ENCODE assay signal across 8 cellular contexts in the genomic region with DNA sequence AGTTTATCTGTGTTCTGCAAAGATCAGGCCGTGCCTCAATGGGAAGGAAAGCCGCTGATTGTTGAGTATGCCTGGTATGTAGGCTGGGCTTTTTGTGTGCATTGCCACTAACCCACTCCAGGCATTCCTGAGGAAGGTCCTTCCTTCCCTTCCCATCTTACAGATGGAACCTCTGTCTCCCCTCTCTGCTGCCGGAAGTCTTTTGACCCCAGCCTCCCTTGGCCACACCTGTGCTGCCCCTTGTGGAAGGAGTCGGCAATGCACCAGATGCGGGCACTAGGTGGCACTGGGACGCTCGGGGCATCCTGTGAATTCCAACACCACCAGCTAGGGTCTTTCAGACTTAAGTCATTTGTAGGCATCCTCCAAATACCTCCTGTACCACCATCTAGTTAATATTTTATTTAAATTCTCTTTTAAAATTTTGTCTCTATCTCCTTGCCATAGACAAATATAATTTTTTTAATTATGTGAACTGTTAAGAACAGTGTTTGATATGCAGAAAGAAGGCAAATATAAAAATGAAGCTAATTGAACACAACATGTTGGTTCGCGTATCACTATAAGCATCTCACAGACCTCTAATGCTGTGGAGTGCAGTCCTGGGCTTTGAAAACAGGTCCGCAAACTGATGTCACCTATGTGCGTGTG.
DNase-seq lines count a peak whose midpoint lies in the region; ATAC-seq and TF ChIP-seq lines count a peak whose summit lies in the region.

No MANE protein-coding gene starts in this region.

- no peaks in the 10 kb centered on the region for H3K27me3 Mint-ChIP-seq in CD4-positive, alpha-beta T cell
- H3K27me3 Mint-ChIP-seq in IgD-negative memory B cell (no peaks in the 10 kb centered on the region), nephron progenitor cell (ENCODE audit: low read depth, poor library complexity) (peaks cover 6% of the 10 kb centered on the region)
- H3K27me3 Mint-ChIP-seq in activated CD4-positive, alpha-beta T cell treated with anti-CD3 and anti-CD28 coated beads for 36 hours: no peaks in the 10 kb centered on the region

- no peaks in the 10 kb centered on the region for H3K36me3 ChIP-seq in uterus

- peak overlapping the region; percentile 67 for H3K27ac Mint-ChIP-seq in CD4-positive, alpha-beta T cell
- peak overlapping the region; percentile 39 to 89 (median 66) for H3K27ac Mint-ChIP-seq in IgD-negative memory B cell
- H3K27ac Mint-ChIP-seq in activated CD4-positive, alpha-beta T cell treated with anti-CD3 and anti-CD28 coated beads for 36 hours: no peak overlapping the region
- H3K27ac Mint-ChIP-seq in nephron progenitor cell: no peak overlapping the region

- POLR2A ChIA-PET in CD4-positive, alpha-beta T cell (lab: Charles Lee): interaction anchor here (0.6 to 6.4 kb wide), 10 partner anchors 36 to 487 kb away, joined by 3 to 154 read pairs (median 4); no protein-coding TSS in a partner anchor
- POLR2A ChIA-PET in activated CD4-positive, alpha-beta T cell treated with anti-CD3 and anti-CD28 coated beads for 36 hours (lab: Charles Lee): no interaction called here

- CTCF ChIA-PET in CD4-positive, alpha-beta T cell (lab: Charles Lee): interaction anchor here (0.5 to 1.7 kb wide), 17 partner anchors 10 to 577 kb away, joined by 3 to 19 read pairs (median 3); no protein-coding TSS in a partner anchor
- CTCF ChIA-PET in activated CD4-positive, alpha-beta T cell treated with anti-CD3 and anti-CD28 coated beads for 36 hours (lab: Charles Lee): interaction anchor here (0.6 to 3.4 kb wide), 16 partner anchors 10 to 281 kb away, joined by 3 to 19 read pairs (median 4); no protein-coding TSS in a partner anchor

- TF ChIP-seq CTCF in CD4-positive, alpha-beta T cell (IDR thresholded peaks at IDR 0.05): peak; percentile 96
- peak; percentile 56 for TF ChIP-seq CTCF in nephron progenitor cell (IDR thresholded peaks at IDR 0.05)
- TF ChIP-seq CTCF in uterus (IDR thresholded peaks at IDR 0.05): peak in 3 of 4 experiments; percentile 26 to 52 (median 40)

- no peaks in the 10 kb centered on the region for H3K9me3 ChIP-seq in CD4-positive, alpha-beta T cell (ENCODE audit: control insufficient read depth, low read length)
- H3K9me3 ChIP-seq in uterus: no peaks in the 10 kb centered on the region

- intact Hi-C loops in CD4-positive, alpha-beta T cell (cut with DNase I, micrococcal nuclease): loop anchor here in 1 of 2 experiments (1.0 kb wide), 1 partner anchor 68 kb away; no protein-coding TSS in a partner anchor
- intact Hi-C loops in activated CD4-positive, alpha-beta T cell treated with anti-CD3 and anti-CD28 coated beads for 36 hours (cut with DNase I, micrococcal nuclease): loop anchor here (1.0 kb wide), 1 partner anchor 68 kb away; no protein-coding TSS in a partner anchor
- intact Hi-C loops in uterus (cut with DNase I; ENCODE audit: low total_unique reads): no loop called here

- no peaks in the 10 kb centered on the region for H3K36me3 Mint-ChIP-seq in CD4-positive, alpha-beta T cell (ENCODE audit: low read depth)
- H3K36me3 Mint-ChIP-seq in IgD-negative memory B cell (peaks cover 4% of the 10 kb centered on the region), nephron progenitor cell (ENCODE audit: low read depth) (no peaks in the 10 kb centered on the region)
- H3K36me3 Mint-ChIP-seq in activated CD4-positive, alpha-beta T cell treated with anti-CD3 and anti-CD28 coated beads for 36 hours (ENCODE audit: low read depth): peaks cover 9% of the 10 kb centered on the region

- TF ChIP-seq POLR2A in uterus (IDR thresholded peaks at IDR 0.05): no peak

- H3K27me3 ChIP-seq in CD4-positive, alpha-beta T cell (ENCODE audit: control insufficient read depth, insufficient read depth, low read length): no peaks in the 10 kb centered on the region
- no peaks in the 10 kb centered on the region for H3K27me3 ChIP-seq in uterus

- H3K4me3 Mint-ChIP-seq in CD4-positive, alpha-beta T cell: peak overlapping the region; percentile 4
- H3K4me3 Mint-ChIP-seq in IgD-negative memory B cell (peak overlapping the region in 2 of 4 donors; percentile 27 to 74), nephron progenitor cell (no peak overlapping the region)
- no peak overlapping the region for H3K4me3 Mint-ChIP-seq in activated CD4-positive, alpha-beta T cell treated with anti-CD3 and anti-CD28 coated beads for 36 hours

- no peaks in the 10 kb centered on the region for H3K4me1 ChIP-seq in uterus

- H3K4me1 Mint-ChIP-seq in CD4-positive, alpha-beta T cell (ENCODE audit: low read depth): peaks cover 76% of the 10 kb centered on the region
- peaks cover 34 to 51% (median 41%) of the 10 kb centered on the region in 3 donors for H3K4me1 Mint-ChIP-seq in IgD-negative memory B cell
- peaks cover 47% of the 10 kb centered on the region for H3K4me1 Mint-ChIP-seq in activated CD4-positive, alpha-beta T cell treated with anti-CD3 and anti-CD28 coated beads for 36 hours
- H3K4me1 Mint-ChIP-seq in nephron progenitor cell: no peaks in the 10 kb centered on the region

- peak; percentile 35 for ATAC-seq in CD4-positive, alpha-beta T cell (ENCODE audit: poor library complexity)
- peak; percentile 60 for ATAC-seq in activated CD4-positive, alpha-beta T cell treated with anti-CD3 and anti-CD28 coated beads for 36 hours
- ATAC-seq in HG02798 (IDR thresholded peaks at IDR 0.05; ENCODE audit: poor library complexity, unreplicated experiment) (no peak), HG02885 (IDR thresholded peaks at IDR 0.05; ENCODE audit: poor library complexity, unreplicated experiment) (no peak)

- no peaks in the 10 kb centered on the region for H3K9me3 Mint-ChIP-seq in CD4-positive, alpha-beta T cell
- H3K9me3 Mint-ChIP-seq in IgD-negative memory B cell (peaks cover 0 to 1% (median 0%) of the 10 kb centered on the region in 3 donors), nephron progenitor cell (no peaks in the 10 kb centered on the region)
- no peaks in the 10 kb centered on the region for H3K9me3 Mint-ChIP-seq in activated CD4-positive, alpha-beta T cell treated with anti-CD3 and anti-CD28 coated beads for 36 hours (ENCODE audit: low read depth)

- H3K4me3 ChIP-seq in uterus: no peak overlapping the region

- peak; percentile 55 to 78 (median 66) for DNase-seq in CD4-positive, alpha-beta T cell
- DNase-seq in activated CD4-positive, alpha-beta T cell treated with anti-CD3 and anti-CD28 coated beads for 36 hours: peak; percentile 82
- peak; percentile 47 for DNase-seq in dermis blood vessel endothelial cell
- DNase-seq in nephron progenitor cell: peak; percentile 62
- DNase-seq in uterus: no peak

- no peak overlapping the region for H3K27ac ChIP-seq in CD4-positive, alpha-beta T cell (ENCODE audit: low read depth, low read length)
- H3K27ac ChIP-seq in uterus: no peak overlapping the region

Comparison
In these comparisons a context has a peak if more than half of its experiments do, and no peak if none do; other contexts are left out.
1. ATAC-seq: peak in CD4-positive, alpha-beta T cell (single experiment) and activated CD4-positive, alpha-beta T cell treated with anti-CD3 and anti-CD28 coated beads for 36 hours (single experiment); none in HG02798 (single experiment) and HG02885 (single experiment).
2. DNase-seq: peak in CD4-positive, alpha-beta T cell (10 of 10), activated CD4-positive, alpha-beta T cell treated with anti-CD3 and anti-CD28 coated beads for 36 hours (single experiment), dermis blood vessel endothelial cell (single experiment) and nephron progenitor cell (single experiment); none in uterus (0 of 2).
3. H3K27ac Mint-ChIP-seq: peak in CD4-positive, alpha-beta T cell (single experiment) and IgD-negative memory B cell (3 of 3); none in activated CD4-positive, alpha-beta T cell treated with anti-CD3 and anti-CD28 coated beads for 36 hours (single experiment) and nephron progenitor cell (single experiment).
4. CTCF ChIP-seq: peak in every context shown above with its lines; median percentile 96 in CD4-positive, alpha-beta T cell; 56 in nephron progenitor cell; 40 in uterus.